In the genomic region with DNA sequence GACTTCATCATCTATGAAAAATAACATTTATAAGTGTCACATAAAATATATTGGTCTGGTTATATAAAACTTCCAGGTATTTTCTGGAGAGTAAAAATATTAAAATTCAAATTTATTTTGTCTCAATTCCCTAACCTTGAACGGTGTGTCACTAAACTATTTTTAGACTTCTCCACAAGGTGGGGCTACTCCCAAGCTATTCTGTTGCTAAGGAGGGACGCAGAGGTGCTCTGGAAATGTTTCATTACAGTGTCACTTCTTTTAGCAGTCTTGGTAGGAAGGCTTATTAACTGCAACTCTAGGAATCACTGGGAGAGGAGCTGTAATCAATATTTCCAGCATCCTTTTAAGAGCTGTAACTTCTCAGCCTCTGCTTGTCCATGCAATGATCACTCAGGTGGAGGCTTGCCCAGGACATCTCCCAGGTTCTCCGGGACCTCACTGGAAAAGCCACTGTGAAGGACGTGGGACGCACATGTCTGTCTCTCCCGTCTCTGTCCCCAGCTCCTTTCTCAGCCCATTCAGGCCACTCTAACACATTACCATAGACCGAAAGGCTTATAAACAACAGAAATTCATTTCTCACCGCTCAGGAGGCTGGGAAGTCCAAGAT, we compare ENCODE assay signal across 8 cellular contexts. TPM values are rescaled to one million over a fixed set of nuclear protein-coding genes. Genes with fewer than 3 reads are reported as not detected.
DNase-seq lines count a peak whose midpoint lies in the region; ATAC-seq and TF ChIP-seq lines count a peak whose summit lies in the region.

No MANE protein-coding gene starts in this region.

- H3K27me3 Mint-ChIP-seq in CD4-positive, alpha-beta T cell: peaks cover 9% of the 10 kb centered on the region

- no peaks in the 10 kb centered on the region for H3K4me1 Mint-ChIP-seq in CD4-positive, alpha-beta T cell (ENCODE audit: low read depth)

- H3K27me3 ChIP-seq in CD4-positive, alpha-beta T cell (ENCODE audit: control insufficient read depth, insufficient read depth, low read length): no peaks in the 10 kb centered on the region

- no peak for ATAC-seq in GM18870 (IDR thresholded peaks at IDR 0.05; ENCODE audit: unreplicated experiment)
- ATAC-seq in CD4-positive, alpha-beta T cell (ENCODE audit: poor library complexity): no peak

- POLR2A ChIA-PET in CD4-positive, alpha-beta T cell (lab: Charles Lee): no interaction called here

- intact Hi-C loops in CD4-positive, alpha-beta T cell (cut with DNase I, micrococcal nuclease): no loop called here

- CTCF ChIA-PET in CD4-positive, alpha-beta T cell (lab: Charles Lee): no interaction called here

- no peak for TF ChIP-seq CTCF in CD4-positive, alpha-beta T cell (IDR thresholded peaks at IDR 0.05)

- H3K27ac ChIP-seq in CD4-positive, alpha-beta T cell (ENCODE audit: low read depth, low read length): no peak overlapping the region

- H3K27ac Mint-ChIP-seq in CD4-positive, alpha-beta T cell: no peak overlapping the region

- no peak overlapping the region for H3K4me3 Mint-ChIP-seq in CD4-positive, alpha-beta T cell

- H3K36me3 Mint-ChIP-seq in CD4-positive, alpha-beta T cell (ENCODE audit: low read depth): no peaks in the 10 kb centered on the region

- peak; percentile 27 for DNase-seq in NOMO-1 treated with DMSO at 0.1 percent for 48 hours (lab: John Stamatoyannopoulos, UW; ENCODE audit: unreplicated experiment)
- DNase-seq in NOMO-1 treated with dmso at 0.1 percent for 144 hours (lab: John Stamatoyannopoulos, UW; ENCODE audit: unreplicated experiment): no peak
- DNase-seq in NCI-H460 (ENCODE audit: extremely low read depth, low read depth): peak; percentile 65
- peak; percentile 32 for DNase-seq in dedifferentiated amniotic fluid mesenchymal stem cell (ENCODE audit: extremely low spot score)
- DNase-seq in non-pigmented ciliary epithelial cell (ENCODE audit: low read depth): peak; percentile 13
- DNase-seq in CD4-positive, alpha-beta T cell: no peak
- no peak for DNase-seq in activated CD4-positive, alpha-beta T cell treated with anti-CD3 and anti-CD28 coated beads for 4 hours

- H3K9me3 Mint-ChIP-seq in CD4-positive, alpha-beta T cell: peaks cover 4% of the 10 kb centered on the region

- H3K9me3 ChIP-seq in CD4-positive, alpha-beta T cell (ENCODE audit: control insufficient read depth, low read length): no peaks in the 10 kb centered on the region

RNA-seq across cellular contexts. Expression of gene DNAH5, which starts 32.5 kb away (rescaled TPM):
- total RNA-seq in NCI-H460 (2014; rRNA removed; shearing (Covaris generic)): 0.49 and 0.82 TPM in 2 replicates
- polyA plus RNA-seq in NCI-H460 (2014; cell fraction: nucleus; rRNA removed): 0.53 and 0.88 TPM in 2 replicates
- not detected for total RNA-seq in CD4-positive, alpha-beta T cell

Comparison
In these comparisons a context has a peak if more than half of its experiments do, and no peak if none do; other contexts are left out.
1. DNase-seq: peak in NOMO-1 treated with DMSO at 0.1 percent for 48 hours (single experiment), NCI-H460 (single experiment), dedifferentiated amniotic fluid mesenchymal stem cell (single experiment) and non-pigmented ciliary epithelial cell (single experiment); none in NOMO-1 treated with dmso at 0.1 percent for 144 hours (single experiment), CD4-positive, alpha-beta T cell (0 of 10) and activated CD4-positive, alpha-beta T cell treated with anti-CD3 and anti-CD28 coated beads for 4 hours (0 of 2).